In genomic region chr5:35407697-35408096, GRCh38 we compare ENCODE assay signal across 34 cellular contexts.
"Had no signal": no experiment of that assay in that cellular context is flagged by ENCODE, and none has a peak within 500 bp of the region (broad histone marks: within the 10 kb centered on the region; RNA-seq: fewer than 3 reads in every experiment).

No MANE protein-coding gene starts in this region.

- H3K9me3 ChIP-seq: MG63 had no signal

- H3K9ac ChIP-seq: KMS-11 had no signal

- H3K4me2 ChIP-seq: KMS-11 had no signal

- H3K4me3 ChIP-seq: MG63 had no signal

- H3K27ac ChIP-seq: KMS-11 had no signal

- DNase-seq: Karpas-422, Kasumi-1, KG1, MG63, MM.1S, NCI-H1048, NCI-H1092, NCI-H1092 treated with DMSO at 0.1 percent for 48 hours, NCI-H1105, NCI-H1105 treated with DMSO at 0.1 percent for 48 hours, NCI-H1417 treated with DMSO at 0.1 percent for 48 hours, NCI-H1436, NCI-H1436 treated with DMSO at 0.1 percent for 48 hours, NCI-H146, NCI-H1694, NCI-H1694 treated with DMSO at 0.1 percent for 48 hours, NCI-H187, NCI-H187 treated with DMSO at 0.1 percent for 48 hours, NCI-H1930, NCI-H2029, NCI-H2029 treated with DMSO at 0.1 percent for 48 hours, NCI-H2081, NCI-H2081 treated with DMSO at 0.1 percent for 48 hours, NCI-H2107, NCI-H2171, NCI-H2171 treated with DMSO at 0.1 percent for 48 hours, NCI-H2227 treated with DMSO at 0.1 percent for 48 hours, NCI-H226, NCI-H345, NCI-H446, NCI-H446 treated with DMSO at 0.1 percent for 48 hours, NCI-H510A, NCI-H510A treated with DMSO at 0.1 percent for 48 hours had no signal

- H3K36me3 ChIP-seq: MG63 had no signal
